Comparison of ENCODE assay signal across 8 cellular contexts in genomic region chr17:52383493-52384100, GRCh38.
DNase-seq lines count a peak whose midpoint lies in the region; ATAC-seq, FAIRE-seq and TF ChIP-seq lines count a peak whose summit lies in the region.

No MANE protein-coding gene starts in this region.

- peak; percentile 71 to 93; a peak in 4 of 6 replicates for ATAC-seq in A549
- ATAC-seq in naive thymus-derived CD4-positive, alpha-beta T cell = no peak
- no peak for ATAC-seq in GM21528 (IDR thresholded peaks at IDR 0.05; ENCODE audit: low FRiP score, unreplicated experiment)

- DNase-seq in A549 (ENCODE audit: low read depth in 1 of 2, low spot score in 1 of 2) = peak; percentile 13 to 70
- DNase-seq in GM12864 (ENCODE audit: low read depth) = peak; percentile 4
- peak; percentile 83 for DNase-seq in RKO (ENCODE audit: low spot score)
- DNase-seq in epithelial cell of esophagus (ENCODE audit: low read depth) = peak; percentile 67
- peak; percentile 64 for DNase-seq in neural crest cell (ENCODE audit: low read depth, low spot score)
- DNase-seq in naive thymus-derived CD4-positive, alpha-beta T cell = no peak

- H3K4me2 ChIP-seq in A549 = no peak overlapping the region

- no peaks in the 10 kb centered on the region for H3K36me3 Mint-ChIP-seq in neural crest cell (ENCODE audit: low read depth)
- no peaks in the 10 kb centered on the region for H3K36me3 Mint-ChIP-seq in naive thymus-derived CD4-positive, alpha-beta T cell

- TF ChIP-seq RAD21 in A549 (conservative IDR thresholded peaks at IDR 0.05 in 1 of 2, IDR thresholded peaks at IDR 0.05 in 1 of 2) (peak in 1 of 2 experiments; percentile 62; a peak in 4 of 5 replicates), Ishikawa (IDR thresholded peaks at IDR 0.05; ENCODE audit: low read depth) (peak; percentile 41)

- no peaks in the 10 kb centered on the region for H3K4me1 ChIP-seq in A549
- H3K4me1 ChIP-seq in naive thymus-derived CD4-positive, alpha-beta T cell (ENCODE audit: control insufficient read depth in 2 of 2, insufficient read depth in 2 of 2, low read length in 2 of 2) = no peaks in the 10 kb centered on the region

- H3K27me3 Mint-ChIP-seq in neural crest cell (ENCODE audit: low read depth) = no peaks in the 10 kb centered on the region
- peaks cover 0 to 5% (median 0%) of the 10 kb centered on the region in 5 donors for H3K27me3 Mint-ChIP-seq in naive thymus-derived CD4-positive, alpha-beta T cell

- WGBS in A549 (ENCODE audit: missing lambda C conversion rate) = 8% methylated on average over 4 of the region's 4 CpGs

- no peak overlapping the region for H3K27ac ChIP-seq in A549
- H3K27ac ChIP-seq in naive thymus-derived CD4-positive, alpha-beta T cell (ENCODE audit: low read depth, low read length) = no peak overlapping the region

- no peak for TF ChIP-seq POLR2A in A549 (IDR thresholded peaks at IDR 0.05; ENCODE audit: low read length)

- intact Hi-C loops in naive thymus-derived CD4-positive, alpha-beta T cell (cut with micrococcal nuclease) = no loop called here

- H3K4me3 ChIP-seq in A549 (no peak overlapping the region), GM12864 (ENCODE audit: low read depth, low read length) (no peak overlapping the region), epithelial cell of esophagus (ENCODE audit: low read length) (no peak overlapping the region)
- no peak overlapping the region for H3K4me3 ChIP-seq in naive thymus-derived CD4-positive, alpha-beta T cell (ENCODE audit: low read length)

- peaks cover 6% of the 10 kb centered on the region; the same call in 1 of the 3 replicates for H3K9me3 ChIP-seq in A549
- no peaks in the 10 kb centered on the region for H3K9me3 ChIP-seq in naive thymus-derived CD4-positive, alpha-beta T cell (ENCODE audit: control insufficient read depth in 2 of 3, low read length in 3 of 3)

- H3K27me3 ChIP-seq in naive thymus-derived CD4-positive, alpha-beta T cell (ENCODE audit: control insufficient read depth in 2 of 2, insufficient read depth in 2 of 2, low read length in 2 of 2) = no peaks in the 10 kb centered on the region

- no peak overlapping the region for H3K4me3 Mint-ChIP-seq in neural crest cell
- no peak overlapping the region for H3K4me3 Mint-ChIP-seq in naive thymus-derived CD4-positive, alpha-beta T cell

- H3K4me1 Mint-ChIP-seq in neural crest cell = peaks cover 10% of the 10 kb centered on the region
- no peaks in the 10 kb centered on the region for H3K4me1 Mint-ChIP-seq in naive thymus-derived CD4-positive, alpha-beta T cell

- CTCF ChIA-PET in A549 (lab: Yijun Ruan, JAX) = interaction anchor here (0.9 to 1.5 kb wide), 4 partner anchors 9 to 11 kb away, joined by 3 to 7 read pairs (median 4); no protein-coding TSS in a partner anchor
- CTCF ChIA-PET in naive thymus-derived CD4-positive, alpha-beta T cell (lab: Charles Lee) = no interaction called here

- peak; percentile 39; the same call in 2 of the 3 replicates for TF ChIP-seq CTCF in A549 (IDR thresholded peaks at IDR 0.05)
- TF ChIP-seq CTCF in GM12864 (IDR thresholded peaks at IDR 0.05; ENCODE audit: low read depth, low read length, missing control alignments) = peak; percentile 67
- peak; percentile 74 for TF ChIP-seq CTCF in epithelial cell of esophagus (IDR thresholded peaks at IDR 0.05; ENCODE audit: insufficient read depth, low read depth, low read length, missing control alignments)
- peak; percentile 81 for TF ChIP-seq CTCF in neural crest cell (conservative IDR thresholded peaks at IDR 0.05)

- H3K36me3 ChIP-seq in naive thymus-derived CD4-positive, alpha-beta T cell (ENCODE audit: control insufficient read depth in 2 of 3, insufficient read depth in 3 of 3, low read length in 3 of 3) = no peaks in the 10 kb centered on the region

- no peaks in the 10 kb centered on the region for H3K9me3 Mint-ChIP-seq in neural crest cell
- H3K9me3 Mint-ChIP-seq in naive thymus-derived CD4-positive, alpha-beta T cell = peaks cover 0 to 6% (median 0%) of the 10 kb centered on the region in 11 donors

- no peak for FAIRE-seq in A549 (lab: Jason Lieb, UNC)

- POLR2A ChIA-PET in A549 (lab: Yijun Ruan, JAX) = no interaction called here
- POLR2A ChIA-PET in naive thymus-derived CD4-positive, alpha-beta T cell (lab: Charles Lee) = no interaction called here

- no peak for TF ChIP-seq EP300 in A549 (IDR thresholded peaks at IDR 0.05)
- no peak for TF ChIP-seq EP300 in Ishikawa (IDR thresholded peaks at IDR 0.05; ENCODE audit: borderline replicate concordance)

- no peak overlapping the region for H3K27ac Mint-ChIP-seq in neural crest cell (ENCODE audit: unreplicated experiment)
- no peak overlapping the region for H3K27ac Mint-ChIP-seq in naive thymus-derived CD4-positive, alpha-beta T cell

TF ChIP-seq in A549, 52 proteins besides CTCF, POLR2A, EP300 and RAD21:
- no peak for TF ChIP-seq POLR2AphosphoS2 (conservative IDR thresholded peaks at IDR 0.05; ENCODE audit: low read length)
- no peak for TF ChIP-seq GATA3 (IDR thresholded peaks at IDR 0.05; ENCODE audit: borderline replicate concordance)
- TF ChIP-seq HDAC2 (IDR thresholded peaks at IDR 0.05) = no peak
- peak; percentile 34; the same call in 2 of the 3 replicates for TF ChIP-seq SMC3 (IDR thresholded peaks at IDR 0.05)
- TF ChIP-seq KDM1A (IDR thresholded peaks at IDR 0.05; ENCODE audit: low read depth) = no peak

TF ChIP-seq in Ishikawa, 13 proteins besides CTCF, POLR2A, EP300 and RAD21:
- TF ChIP-seq MAX (IDR thresholded peaks at IDR 0.05) = no peak
- no peak for TF ChIP-seq FOXM1 (IDR thresholded peaks at IDR 0.05; ENCODE audit: borderline replicate concordance, low read depth)
- TF ChIP-seq CREB1 (IDR thresholded peaks at IDR 0.05; ENCODE audit: low read depth) = no peak
- no peak for TF ChIP-seq NFIC (IDR thresholded peaks at IDR 0.05)
- TF ChIP-seq TEAD4 (IDR thresholded peaks at IDR 0.05) = no peak
- TF ChIP-seq TAF1 (IDR thresholded peaks at IDR 0.05; ENCODE audit: low read depth) = no peak
- TF ChIP-seq TCF12 (IDR thresholded peaks at IDR 0.05; ENCODE audit: low read depth) = no peak
- TF ChIP-seq YY1 (IDR thresholded peaks at IDR 0.05; ENCODE audit: low read depth) = no peak
- TF ChIP-seq EGR1 (IDR thresholded peaks at IDR 0.05) = no peak

Comparison
In these comparisons a context has a peak if more than half of its experiments do, and no peak if none do; other contexts are left out.
1. ATAC-seq: peak in A549 (2 of 2); none in naive thymus-derived CD4-positive, alpha-beta T cell (single experiment) and GM21528 (single experiment).
2. DNase-seq: peak in A549 (2 of 2), GM12864 (single experiment), RKO (single experiment), epithelial cell of esophagus (single experiment) and neural crest cell (single experiment); none in naive thymus-derived CD4-positive, alpha-beta T cell (0 of 9).
3. Peak in every context shown above with its lines, with median percentiles within 50 percentile points of each other: CTCF ChIP-seq.